Comparison of ENCODE assay signal across 7 cellular contexts in the genomic region with DNA sequence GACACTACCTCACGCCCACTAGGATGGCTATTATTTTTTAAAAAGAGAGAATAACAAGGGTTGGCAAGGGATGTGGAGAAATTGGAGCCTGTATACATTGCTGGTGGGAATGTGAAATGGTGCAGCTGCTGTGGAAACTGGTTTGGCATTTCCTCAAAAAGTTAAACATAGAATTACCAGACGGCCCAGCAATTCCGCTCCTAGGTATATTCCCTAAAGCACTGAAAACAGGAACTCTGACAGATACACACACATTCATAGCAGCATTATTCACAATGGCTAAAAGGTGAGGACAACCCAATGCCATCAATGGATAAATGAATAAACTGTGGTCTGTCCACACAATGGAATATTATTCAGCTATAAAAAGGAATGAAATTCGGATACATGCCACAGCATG.
"Had no signal": no experiment of that assay in that cellular context is flagged by ENCODE, and none has a peak within 500 bp of the region (broad histone marks: within the 10 kb centered on the region; RNA-seq: fewer than 3 reads in every experiment).

No MANE protein-coding gene starts in this region.

- H3K4me1 ChIP-seq: HAP-1 had no signal

- FAIRE-seq: HTR-8/SVneo had no signal

- H2AFZ ChIP-seq: GM23248 had no signal

- ATAC-seq: HCT116 had no signal

- H3K27ac ChIP-seq: GM23248 had no signal

- DNase-seq: GM23248, GOT3, H7, KG1 had no signal

- H3K9ac ChIP-seq: GM23248 had no signal

- H3K36me3 ChIP-seq: HAP-1 had no signal

- H3K4me3 ChIP-seq: GM23248, HAP-1 had no signal
